Comparison of ENCODE assay signal across 26 cellular contexts in the genomic region with DNA sequence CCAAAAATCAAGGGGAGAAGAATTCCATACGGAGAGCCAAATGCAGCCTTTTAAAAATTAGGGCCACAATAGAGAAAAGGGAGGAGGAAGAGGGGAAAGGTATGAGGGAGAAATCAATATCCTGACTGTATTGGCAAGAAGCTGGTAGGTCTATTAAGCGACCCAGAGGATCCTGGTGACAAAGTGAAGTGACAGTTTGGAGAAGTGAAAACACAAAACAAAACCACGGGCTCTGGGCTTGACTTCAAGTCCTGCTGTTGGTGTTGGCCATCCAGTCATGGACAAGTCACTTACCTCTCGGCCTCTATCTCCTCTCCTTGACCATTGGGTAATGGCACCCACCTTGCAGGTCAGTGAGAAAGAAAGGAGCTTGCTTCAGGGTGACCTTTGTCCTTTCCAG. TPM values are rescaled to one million over a fixed set of nuclear protein-coding genes. Genes with fewer than 3 reads are reported as not detected.
"Had no signal": no experiment of that assay in that cellular context is flagged by ENCODE, and none has a peak within 500 bp of the region (broad histone marks: within the 10 kb centered on the region; RNA-seq: fewer than 3 reads in every experiment).

No MANE protein-coding gene starts in this region.

- DNase-seq: hippocampal formation; kidney glomerular epithelial cell; left cardiac atrium; lower lobe of right lung; mammary epithelial cell; mesenchymal stem cell; naive thymus-derived CD8-positive, alpha-beta T cell; nucleus accumbens; retina; right cardiac atrium; sigmoid colon; small intestine; spleen; stimulated activated CD4-positive, alpha-beta T cell treated with anti-CD3 and anti-CD28 coated beads, Interleukin-4, amount 100 ng/mL, for 24 hours; stimulated activated naive CD4-positive, alpha-beta T cell; trophoblast cell had no signal

- H3K4me3 ChIP-seq: lower lobe of right lung, prostate gland, sigmoid colon, spleen, suprapubic skin, thoracic aorta, tibial artery, vagina had no signal

- H3K36me3 ChIP-seq: lower lobe of right lung, prostate gland, sigmoid colon, spleen, suprapubic skin, thoracic aorta, tibial artery, vagina had no signal

- H3K4me1 ChIP-seq: lower lobe of right lung, prostate gland, spleen had no signal

- ATAC-seq: left lobe of liver; lower lobe of right lung; naive thymus-derived CD8-positive, alpha-beta T cell; stimulated activated effector memory CD8-positive, alpha-beta T cell treated with anti-CD3 and anti-CD28 coated beads, Interleukin-12 subunit alpha, Interleukin-12 subunit beta, amount 100 ng/mL, for 72 hours had no signal

- H3K27me3 ChIP-seq: sigmoid colon, tibial artery, vagina had no signal

- H3K9me3 ChIP-seq: lower lobe of right lung, prostate gland, sigmoid colon, spleen, suprapubic skin, thoracic aorta, tibial artery, vagina had no signal

- H3K27ac ChIP-seq: lower lobe of right lung, prostate gland, spleen, vagina had no signal

- FAIRE-seq: keratinocyte, small intestine had no signal

RNA-seq across cellular contexts. Expression of gene KCNA5, which starts 47.0 kb away (rescaled TPM):
- total RNA-seq: mammary epithelial cell; naive thymus-derived CD8-positive, alpha-beta T cell; neural crest cell; osteoblast; vagina had no signal
- polyA plus RNA-seq: keratinocyte; mammary epithelial cell; naive thymus-derived CD8-positive, alpha-beta T cell had no signal
